ENCODE assay signal across 8 cellular contexts in the genomic region with DNA sequence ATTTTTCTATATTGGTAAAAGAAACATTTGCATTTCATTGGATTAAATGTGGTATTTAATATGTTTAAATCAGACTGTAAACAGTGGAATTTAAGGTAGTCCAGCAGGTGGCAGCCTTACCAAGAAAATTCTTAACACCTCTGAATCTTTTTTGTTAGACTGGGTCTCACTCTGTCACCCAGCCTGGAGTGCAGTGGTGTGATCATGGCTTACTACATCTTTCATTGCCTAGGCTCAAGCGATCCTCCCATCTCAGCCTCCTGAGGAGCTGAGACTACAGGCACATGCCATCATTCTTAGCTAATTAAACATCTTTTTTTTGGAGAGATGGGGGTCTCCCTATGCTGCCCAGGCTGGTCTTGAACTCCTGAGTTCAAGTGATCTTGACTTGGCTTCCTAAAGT.
DNase-seq lines count a peak whose midpoint lies in the region; ATAC-seq and TF ChIP-seq lines count a peak whose summit lies in the region.

No MANE protein-coding gene starts in this region.

- H3K4me1 ChIP-seq in SJCRH30 = peaks cover 3% of the 10 kb centered on the region; the same call in 1 of the 2 replicates

- H3K27ac ChIP-seq in SJCRH30 = no peak overlapping the region

- no peaks in the 10 kb centered on the region for H3K9me3 ChIP-seq in SJCRH30 (replicated peaks)

- in situ Hi-C loops in astrocyte of the spinal cord (cut with HindIII; ENCODE audit: low sequenced_read_pairs) = loop anchor here (25.0 kb wide), 1 partner anchor 479 kb away; no protein-coding TSS in a partner anchor

- H3K36me3 ChIP-seq in SJCRH30 (no peaks in the 10 kb centered on the region), kidney epithelial cell (ENCODE audit: control insufficient read depth, insufficient read depth, low read length) (no peaks in the 10 kb centered on the region)

- H3K4me3 ChIP-seq in SJCRH30 = no peak overlapping the region
- no peak overlapping the region for H3K4me3 ChIP-seq in astrocyte of the spinal cord (ENCODE audit: low read depth, low read length)
- no peak overlapping the region for H3K4me3 ChIP-seq in kidney epithelial cell (ENCODE audit: low read depth, low read length)

- DNase-seq in EH (ENCODE audit: low read depth) = peak; percentile 50
- peak; percentile 34 to 74 for DNase-seq in Kasumi-1 (lab: John Stamatoyannopoulos, UW)
- peak; percentile 36 to 66 for DNase-seq in SJCRH30
- DNase-seq in astrocyte of the spinal cord (ENCODE audit: low read depth, low spot score) = peak; percentile 49
- peak; percentile 18 for DNase-seq in kidney epithelial cell (ENCODE audit: low read depth)
- DNase-seq in stimulated activated CD4-positive, alpha-beta T cell treated with anti-CD3 and anti-CD28 coated beads, TNF-alpha, amount 100 ng/mL, for 48 hours (ENCODE audit: low read depth in 3 of 3) = peak in 2 of 3 donors; percentile 19 to 31

- peak; percentile 45 for TF ChIP-seq CTCF in astrocyte of the spinal cord (IDR thresholded peaks at IDR 0.05; ENCODE audit: low read depth, low read length)
- peak; percentile 56 for TF ChIP-seq CTCF in kidney epithelial cell (IDR thresholded peaks at IDR 0.05; ENCODE audit: insufficient read depth, low read length, poor library complexity, severe bottlenecking)

- H3K27me3 ChIP-seq in SJCRH30 (no peaks in the 10 kb centered on the region), kidney epithelial cell (ENCODE audit: control insufficient read depth, insufficient read depth, low read length) (no peaks in the 10 kb centered on the region)

- no peak for ATAC-seq in HG03159 (IDR thresholded peaks at IDR 0.05; ENCODE audit: unreplicated experiment)
- no peak for ATAC-seq in HG03135 (IDR thresholded peaks at IDR 0.05; ENCODE audit: unreplicated experiment)
